In genomic region chr1:202968351-202968750, GRCh38 we compare ENCODE assay signal across 3 cellular contexts.
TF ChIP-seq lines count a peak whose summit lies in the region.

No MANE protein-coding gene starts in this region.

TF ChIP-seq in A549, 52 proteins besides CTCF, POLR2A, EP300 and RAD21:
- no peak for TF ChIP-seq SREBF2 (IDR thresholded peaks at IDR 0.05)
- TF ChIP-seq FOXS1 (CRISPR knock-in tag; IDR thresholded peaks at IDR 0.05) = no peak
- TF ChIP-seq JUN (IDR thresholded peaks at IDR 0.05) = no peak
- no peak for TF ChIP-seq EHMT2 (IDR thresholded peaks at IDR 0.05; ENCODE audit: low read depth)
- TF ChIP-seq NR3C1 (IDR thresholded peaks at IDR 0.05) = no peak
- TF ChIP-seq HOXB13 (CRISPR knock-in tag; IDR thresholded peaks at IDR 0.05; ENCODE audit: low read depth) = no peak
- no peak for TF ChIP-seq HMGXB4 (CRISPR knock-in tag; IDR thresholded peaks at IDR 0.05; ENCODE audit: borderline replicate concordance)
- no peak for TF ChIP-seq SMC3 (IDR thresholded peaks at IDR 0.05)
- TF ChIP-seq EHF (CRISPR knock-in tag; IDR thresholded peaks at IDR 0.05) = no peak
- TF ChIP-seq HDAC2 (IDR thresholded peaks at IDR 0.05) = no peak
- TF ChIP-seq REST (IDR thresholded peaks at IDR 0.05) = no peak
- no peak for TF ChIP-seq HOXA7 (CRISPR knock-in tag; IDR thresholded peaks at IDR 0.05)
- TF ChIP-seq USF2 (IDR thresholded peaks at IDR 0.05) = no peak
- TF ChIP-seq PBX3 (IDR thresholded peaks at IDR 0.05) = no peak
- TF ChIP-seq ZNF302 (CRISPR knock-in tag; IDR thresholded peaks at IDR 0.05) = no peak
TF ChIP-seq in A549: peak in this region for 0.

TF ChIP-seq in HepG2, 621 proteins besides CTCF, POLR2A, EP300 and RAD21:
- TF ChIP-seq SP5 (CRISPR knock-in tag; IDR thresholded peaks at IDR 0.05; ENCODE audit: borderline replicate concordance, low read depth) = no peak

TF ChIP-seq in GM12891, 5 proteins besides CTCF, POLR2A, EP300 and RAD21:
- no peak for TF ChIP-seq PAX5 (IDR thresholded peaks at IDR 0.05; ENCODE audit: insufficient read depth, low read length, severe bottlenecking)
- no peak for TF ChIP-seq TAF1 (IDR thresholded peaks at IDR 0.05; ENCODE audit: low read depth, low read length)
- TF ChIP-seq POU2F2 (IDR thresholded peaks at IDR 0.05; ENCODE audit: low read depth, low read length) = no peak
- TF ChIP-seq POLR2AphosphoS5 (IDR thresholded peaks at IDR 0.05; ENCODE audit: low read depth, low read length) = no peak
- TF ChIP-seq SPI1 (IDR thresholded peaks at IDR 0.05; ENCODE audit: low read depth, low read length) = no peak
